9 cellular contexts compared by ENCODE assay signal in the genomic region with DNA sequence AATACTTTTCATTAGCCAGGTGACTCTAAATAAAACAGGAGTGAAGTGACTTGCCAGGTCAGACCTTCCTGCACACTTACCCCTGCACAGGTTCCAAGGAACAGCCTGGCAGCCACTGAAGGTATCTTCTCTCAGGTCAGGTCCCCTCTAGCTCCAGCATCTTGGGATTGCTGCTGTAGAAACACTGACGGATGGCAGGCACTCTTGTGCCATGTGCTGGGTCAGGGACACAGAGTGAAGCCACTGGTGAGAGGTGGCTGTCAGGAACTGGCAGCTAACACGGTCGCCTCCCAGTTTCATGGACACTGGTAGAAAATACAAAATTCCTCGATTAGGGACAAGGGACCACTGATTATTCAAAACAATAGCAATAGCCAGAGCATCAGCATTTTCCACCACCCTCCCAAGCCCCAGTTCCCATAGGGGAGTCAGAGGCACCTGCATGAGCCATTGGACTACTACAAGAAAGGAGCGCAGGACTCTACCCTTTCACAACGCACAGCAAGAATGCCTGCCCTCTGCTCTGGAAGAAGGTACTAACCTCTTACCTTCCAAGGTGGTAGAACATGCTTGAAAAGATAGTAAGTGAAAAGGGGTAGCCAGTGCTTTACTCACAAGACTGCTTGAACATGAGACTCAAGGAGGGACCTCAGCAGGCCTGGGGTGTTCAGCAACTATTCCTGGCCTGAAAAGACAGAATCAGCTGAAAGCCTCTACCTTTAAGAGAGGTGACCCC. TPM values are rescaled to one million over a fixed set of nuclear protein-coding genes. Genes with fewer than 3 reads are reported as not detected.
DNase-seq lines count a peak whose midpoint lies in the region; ATAC-seq and TF ChIP-seq lines count a peak whose summit lies in the region.
"Had no signal": no experiment of that assay in that cellular context is flagged by ENCODE, and none has a peak within 500 bp of the region (broad histone marks: within the 10 kb centered on the region; RNA-seq: fewer than 3 reads in every experiment).

No MANE protein-coding gene starts in this region.

- H3K9me3 Mint-ChIP-seq in activated naive CD4-positive, alpha-beta T cell treated with anti-CD3 and anti-CD28 coated beads, Interleukin-2, amount 50 U/mL, for 24 hours: no peaks in the 10 kb centered on the region
- H3K9me3 Mint-ChIP-seq in WTC11: no peaks in the 10 kb centered on the region
- H3K9me3 Mint-ChIP-seq in type B pancreatic cell: no peaks in the 10 kb centered on the region

- peak overlapping the region; percentile 98 for H3K4me3 Mint-ChIP-seq in activated naive CD4-positive, alpha-beta T cell treated with anti-CD3 and anti-CD28 coated beads, Interleukin-2, amount 50 U/mL, for 24 hours
- peak overlapping the region; percentile 95 for H3K4me3 Mint-ChIP-seq in WTC11
- peak overlapping the region; percentile 96 for H3K4me3 Mint-ChIP-seq in type B pancreatic cell

- H3K4me1 Mint-ChIP-seq in activated naive CD4-positive, alpha-beta T cell treated with anti-CD3 and anti-CD28 coated beads, Interleukin-2, amount 50 U/mL, for 24 hours: peaks cover 72% of the 10 kb centered on the region
- peaks cover 33% of the 10 kb centered on the region for H3K4me1 Mint-ChIP-seq in WTC11
- peaks cover 41% of the 10 kb centered on the region for H3K4me1 Mint-ChIP-seq in type B pancreatic cell (ENCODE audit: unreplicated experiment)

- CTCF ChIA-PET in WTC11 (lab: Charles Lee): interaction anchor here (3.9 kb wide), 1 partner anchor 10 kb away, joined by 25 read pairs; no protein-coding TSS in a partner anchor
- CTCF ChIA-PET in HEK293T (lab: Yijun Ruan, JAX): interaction anchor here (3.2 kb wide), 1 partner anchor 11 kb away, joined by 18 read pairs; no protein-coding TSS in a partner anchor

- TF ChIP-seq CTCF in WTC11 (IDR thresholded peaks at IDR 0.05): no peak
- no peak for TF ChIP-seq CTCF in fibroblast of the aortic adventitia (IDR thresholded peaks at IDR 0.05; ENCODE audit: insufficient read depth, low read length)
- TF ChIP-seq CTCF in type B pancreatic cell (conservative IDR thresholded peaks at IDR 0.05): no peak

- DNase-seq in activated naive CD4-positive, alpha-beta T cell (lab: John Stamatoyannopoulos, UW): no peak
- DNase-seq in WTC11 (ENCODE audit: low spot score): no peak
- DNase-seq in fibroblast of the aortic adventitia (ENCODE audit: low read depth): no peak
- no peak for DNase-seq in type B pancreatic cell (ENCODE audit: extremely low spot score, unreplicated experiment)
- DNase-seq in dedifferentiated amniotic fluid mesenchymal stem cell (ENCODE audit: extremely low spot score): no peak
- no peak for DNase-seq in HEK293T (ENCODE audit: extremely low spot score)
- no peak for DNase-seq in OCI-M2 (lab: John Stamatoyannopoulos, UW; ENCODE audit: unreplicated experiment)

- no peaks in the 10 kb centered on the region for H3K27me3 Mint-ChIP-seq in activated naive CD4-positive, alpha-beta T cell treated with anti-CD3 and anti-CD28 coated beads, Interleukin-2, amount 50 U/mL, for 24 hours
- H3K27me3 Mint-ChIP-seq in WTC11 (ENCODE audit: low read depth) (no peaks in the 10 kb centered on the region; the same call in 1 of the 2 replicates), type B pancreatic cell (no peaks in the 10 kb centered on the region)

- POLR2A ChIA-PET in WTC11 (lab: Charles Lee): interaction anchor here (1.3 kb wide), 1 partner anchor 10 kb away, joined by 3 read pairs; no protein-coding TSS in a partner anchor
- POLR2A ChIA-PET in HEK293T (lab: Yijun Ruan, JAX): interaction anchor here (1.0 to 6.2 kb wide), 6 partner anchors 9 to 128 kb away, joined by 3 to 71 read pairs (median 8); partner anchors contain the start of genes CCM2 and TBRG4

- no peak for ATAC-seq in WTC11
- ATAC-seq: heart left ventricle had no signal

- peaks cover 39% of the 10 kb centered on the region for H3K36me3 Mint-ChIP-seq in activated naive CD4-positive, alpha-beta T cell treated with anti-CD3 and anti-CD28 coated beads, Interleukin-2, amount 50 U/mL, for 24 hours
- H3K36me3 Mint-ChIP-seq in WTC11 (peaks cover 43% of the 10 kb centered on the region), type B pancreatic cell (peaks cover 31% of the 10 kb centered on the region)

- peak overlapping the region; percentile 74 for H3K4me3 ChIP-seq in fibroblast of the aortic adventitia (ENCODE audit: low read depth, low read length)

- H3K27ac Mint-ChIP-seq in activated naive CD4-positive, alpha-beta T cell treated with anti-CD3 and anti-CD28 coated beads, Interleukin-2, amount 50 U/mL, for 24 hours: peak overlapping the region; percentile 100
- H3K27ac Mint-ChIP-seq in WTC11: peak overlapping the region; percentile 97
- H3K27ac Mint-ChIP-seq in type B pancreatic cell: peak overlapping the region; percentile 99

TF ChIP-seq in WTC11, 78 proteins besides CTCF, POLR2A, EP300 and RAD21 (continues in another document):
- TF ChIP-seq E2F5 (CRISPR knock-in tag; IDR thresholded peaks at IDR 0.05) (no peak), NR1H2 (CRISPR knock-in tag; IDR thresholded peaks at IDR 0.05) (no peak), IRF1 (CRISPR knock-in tag; IDR thresholded peaks at IDR 0.05) (no peak)
- TF ChIP-seq, protein P1, sequence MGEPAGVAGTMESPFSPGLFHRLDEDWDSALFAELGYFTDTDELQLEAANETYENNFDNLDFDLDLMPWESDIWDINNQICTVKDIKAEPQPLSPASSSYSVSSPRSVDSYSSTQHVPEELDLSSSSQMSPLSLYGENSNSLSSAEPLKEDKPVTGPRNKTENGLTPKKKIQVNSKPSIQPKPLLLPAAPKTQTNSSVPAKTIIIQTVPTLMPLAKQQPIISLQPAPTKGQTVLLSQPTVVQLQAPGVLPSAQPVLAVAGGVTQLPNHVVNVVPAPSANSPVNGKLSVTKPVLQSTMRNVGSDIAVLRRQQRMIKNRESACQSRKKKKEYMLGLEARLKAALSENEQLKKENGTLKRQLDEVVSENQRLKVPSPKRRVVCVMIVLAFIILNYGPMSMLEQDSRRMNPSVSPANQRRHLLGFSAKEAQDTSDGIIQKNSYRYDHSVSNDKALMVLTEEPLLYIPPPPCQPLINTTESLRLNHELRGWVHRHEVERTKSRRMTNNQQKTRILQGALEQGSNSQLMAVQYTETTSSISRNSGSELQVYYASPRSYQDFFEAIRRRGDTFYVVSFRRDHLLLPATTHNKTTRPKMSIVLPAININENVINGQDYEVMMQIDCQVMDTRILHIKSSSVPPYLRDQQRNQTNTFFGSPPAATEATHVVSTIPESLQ (CRISPR knock-in tag; IDR thresholded peaks at IDR 0.05): no peak

TF ChIP-seq in HEK293T, 16 proteins besides CTCF, POLR2A, EP300 and RAD21:
- TF ChIP-seq LEF1 (IDR thresholded peaks at IDR 0.05; ENCODE audit: borderline replicate concordance) (no peak), SUZ12 (IDR thresholded peaks at IDR 0.05) (no peak), NFRKB (IDR thresholded peaks at IDR 0.05) (no peak), FOXA1 (IDR thresholded peaks at IDR 0.05) (no peak), ARNT (IDR thresholded peaks at IDR 0.05) (no peak)
TF ChIP-seq in HEK293T: peak in this region for 0.

RNA-seq across cellular contexts. Expression of gene MYO1G, which starts 5.1 kb away (rescaled TPM):
- 0.41 to 0.48 TPM (median 0.46 TPM) in 3 replicates for total RNA-seq in WTC11 (2021)
- total RNA-seq in fibroblast of the aortic adventitia (ENCODE audit: low replicate concordance): 0.09 TPM in 1 of 2 replicates, not detected in the other
- 0.52 and 0.53 TPM in 2 replicates for total RNA-seq in type B pancreatic cell (ENCODE audit: low replicate concordance)

RNA-seq across cellular contexts. Expression of gene CCM2, which starts 16.1 kb away (rescaled TPM):
- total RNA-seq in WTC11 (2021) (30.7 to 32.7 TPM (median 32.0 TPM) in 3 replicates), fibroblast of the aortic adventitia (ENCODE audit: low replicate concordance) (20.0 and 42.9 TPM in 2 replicates), type B pancreatic cell (ENCODE audit: low replicate concordance) (29.8 and 33.8 TPM in 2 replicates)
